29 cellular contexts compared by ENCODE assay signal in genomic region chr2:171608168-171608567, GRCh38.
"Had no signal": no experiment of that assay in that cellular context is flagged by ENCODE, and none has a peak within 500 bp of the region (broad histone marks: within the 10 kb centered on the region; RNA-seq: fewer than 3 reads in every experiment).

No MANE protein-coding gene starts in this region.

- H3K27ac Mint-ChIP-seq: dendritic cell treated with granulocyte-macrophage colony-stimulating factor and Interleukin-4, amounts not matched to agents 40 ng/mL and 50 ng/mL, for 4 days; effector memory CD8-positive, alpha-beta T cell; endodermal cell had no signal

- H3K4me3 Mint-ChIP-seq: dendritic cell treated with granulocyte-macrophage colony-stimulating factor and Interleukin-4, amounts not matched to agents 40 ng/mL and 50 ng/mL, for 4 days; effector memory CD8-positive, alpha-beta T cell; endodermal cell had no signal

- H3K36me3 ChIP-seq: esophagus muscularis mucosa, esophagus squamous epithelium, gastrocnemius medialis, gastroesophageal sphincter, heart left ventricle, heart right ventricle had no signal

- H3K4me3 ChIP-seq: coronary artery, dorsolateral prefrontal cortex, esophagus muscularis mucosa, esophagus squamous epithelium, gastrocnemius medialis, gastroesophageal sphincter, heart left ventricle, heart right ventricle, hepatocyte had no signal

- H3K27me3 ChIP-seq: foreskin keratinocyte, gastrocnemius medialis, hepatocyte had no signal

- ATAC-seq: effector memory CD8-positive, alpha-beta T cell; esophagus mucosa; foreskin keratinocyte; gastrocnemius medialis; gastroesophageal sphincter; heart left ventricle; heart right ventricle had no signal

- H3K27me3 Mint-ChIP-seq: dendritic cell treated with granulocyte-macrophage colony-stimulating factor and Interleukin-4, amounts not matched to agents 40 ng/mL and 50 ng/mL, for 4 days had no signal

- H3K4me1 Mint-ChIP-seq: endodermal cell had no signal

- H3K4me1 ChIP-seq: esophagus muscularis mucosa, esophagus squamous epithelium, foreskin keratinocyte, gastrocnemius medialis, gastroesophageal sphincter, heart left ventricle, heart right ventricle had no signal

- DNase-seq: cortex of kidney; dermis blood vessel endothelial cell; dorsolateral prefrontal cortex; effector CD4-positive, alpha-beta T cell; effector CD8-positive, alpha-beta T cell; effector memory CD4-positive, alpha-beta T cell; effector memory CD8-positive, alpha-beta T cell; endodermal cell; erythroblast; esophagus squamous epithelium; foreskin fibroblast; foreskin keratinocyte; foreskin melanocyte; gastrocnemius medialis; glutamatergic neuron; head of caudate nucleus; heart left ventricle; heart right ventricle; hippocampal formation had no signal

- H3K9me3 ChIP-seq: esophagus muscularis mucosa, gastrocnemius medialis, heart left ventricle had no signal

- H3K9me3 Mint-ChIP-seq: dendritic cell treated with granulocyte-macrophage colony-stimulating factor and Interleukin-4, amounts not matched to agents 40 ng/mL and 50 ng/mL, for 4 days; effector memory CD8-positive, alpha-beta T cell had no signal

- H3K79me2 ChIP-seq: hepatocyte had no signal

- H3K27ac ChIP-seq: coronary artery, dorsolateral prefrontal cortex, epithelial cell of prostate, esophagus muscularis mucosa, esophagus squamous epithelium, foreskin keratinocyte, gastrocnemius medialis, gastroesophageal sphincter, heart left ventricle, heart right ventricle, hepatocyte had no signal

- H2AFZ ChIP-seq: hepatocyte had no signal

- H3K4me2 ChIP-seq: hepatocyte had no signal

- FAIRE-seq: endometrium, endothelial cell of umbilical vein, frontal cortex had no signal
